ENCODE assay signal across 8 cellular contexts in the genomic region with DNA sequence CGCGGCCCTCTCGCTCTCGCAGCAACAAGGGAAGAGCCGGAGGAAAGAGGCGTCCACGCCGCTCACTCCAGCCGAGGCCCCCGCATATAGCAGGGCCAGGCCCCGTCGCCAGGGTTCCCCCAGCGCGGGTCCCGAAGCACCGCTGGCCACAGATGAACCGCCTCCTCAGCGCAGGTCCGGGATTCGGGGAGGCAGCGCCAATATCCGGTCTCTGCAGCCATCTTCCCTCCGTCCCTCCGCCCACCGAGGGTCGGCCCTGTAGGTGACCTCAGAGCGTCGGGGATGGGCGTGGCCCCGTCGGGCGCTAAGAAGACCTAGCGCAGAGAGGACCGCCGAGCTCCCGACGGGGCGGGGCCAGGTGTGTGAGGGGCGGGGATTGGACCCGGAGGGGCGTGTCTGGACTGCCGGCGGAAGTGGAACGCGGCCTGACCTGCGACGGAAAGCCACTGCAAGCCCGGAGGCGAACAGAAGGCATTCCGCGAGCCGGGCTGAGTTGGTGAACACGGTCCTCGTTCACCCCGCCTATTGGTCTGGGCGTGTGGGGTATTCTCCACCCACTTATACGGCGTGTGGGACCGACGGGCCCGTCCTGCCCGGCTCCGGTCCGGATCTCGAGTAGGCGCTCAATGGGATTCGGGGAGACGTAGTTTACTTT. TPM values are rescaled to one million over a fixed set of nuclear protein-coding genes. Genes with fewer than 3 reads are reported as not detected.
DNase-seq lines count a peak whose midpoint lies in the region; ATAC-seq, FAIRE-seq and TF ChIP-seq lines count a peak whose summit lies in the region.

No MANE protein-coding gene starts in this region.

- DNase-seq in AML-193 (lab: John Stamatoyannopoulos, UW) (peak; percentile 92 to 95), NCI-H446 treated with DMSO at 0.1 percent for 48 hours (lab: John Stamatoyannopoulos, UW) (peak; percentile 92), cerebellar nuclear complex (lab: John Stamatoyannopoulos, UW) (peak; percentile 77 to 86), keratinocyte (ENCODE audit: low read depth, low spot score) (peak; percentile 71)
- DNase-seq in activated CD4-positive, CD25-positive, alpha-beta regulatory T cell treated with anti-CD3 and anti-CD28 coated beads, Interleukin-2, amount 50 U/mL, for 72 hours = peak; percentile 99
- DNase-seq in stimulated activated CD4-positive, alpha-beta T cell treated with anti-CD3 and anti-CD28 coated beads, Interleukin-12 subunit alpha, Interleukin-12 subunit beta, amount 100 ng/mL, for 48 hours (ENCODE audit: low read depth in 2 of 3, low spot score in 1 of 3) = peak; percentile 98 to 100 (median 98)

- H2AFZ ChIP-seq in keratinocyte (ENCODE audit: control insufficient read depth, low read length) = peak overlapping the region; percentile 94

- TF ChIP-seq POLR2A in GM19099 (IDR thresholded peaks at IDR 0.05; ENCODE audit: extremely low read depth, insufficient read length, low read depth) = peak; percentile 97

- TF ChIP-seq CTCF in keratinocyte (optimal IDR thresholded peaks at IDR 0.05 in 1 of 3, IDR thresholded peaks at IDR 0.05 in 1 of 3, conservative IDR thresholded peaks at IDR 0.05 in 1 of 3; ENCODE audit: extremely low read depth in 1 of 3, insufficient read depth in 2 of 3, low read length in 3 of 3) = no peak

- dilution Hi-C loops in keratinocyte (cut with MboI; ENCODE audit: extremely low pct_ligation_motif_present, low sequenced_read_pairs) = no loop called here

- peaks cover 8% of the 10 kb centered on the region for H3K9me3 ChIP-seq in keratinocyte (ENCODE audit: control insufficient read depth, low read depth, low read length)

- H3K27me3 ChIP-seq in keratinocyte (ENCODE audit: control insufficient read depth, extremely low read depth, insufficient read depth, low read length) = no peaks in the 10 kb centered on the region

- no peaks in the 10 kb centered on the region for H3K9me1 ChIP-seq in keratinocyte (ENCODE audit: control insufficient read depth, extremely low read depth, insufficient read depth, low read length)

- H3K4me1 ChIP-seq in keratinocyte (ENCODE audit: control insufficient read depth, extremely low read depth, insufficient read depth, low read length) = no peaks in the 10 kb centered on the region

- peak; percentile 94 for ATAC-seq in HG03378 (IDR thresholded peaks at IDR 0.05; ENCODE audit: unreplicated experiment)

- H3K36me3 ChIP-seq in keratinocyte (ENCODE audit: control insufficient read depth in 2 of 2, extremely low read depth in 1 of 2, insufficient read depth in 2 of 2, low read length in 2 of 2) = peaks cover 0 to 7% of the 10 kb centered on the region in 2 experiments

- H3K9ac ChIP-seq in keratinocyte (ENCODE audit: control insufficient read depth, extremely low read depth, insufficient read depth, low read length) = peak overlapping the region; percentile 76

- H3K4me3 ChIP-seq in keratinocyte (ENCODE audit: control insufficient read depth in 2 of 3, extremely low read depth in 1 of 3, insufficient read depth in 2 of 3, low read depth in 1 of 3, low read length in 3 of 3) = peak overlapping the region; percentile 86 to 96 (median 89)

- H4K20me1 ChIP-seq in keratinocyte (ENCODE audit: control insufficient read depth, extremely low read depth, insufficient read depth, low read length) = no peaks in the 10 kb centered on the region

- H3K79me2 ChIP-seq in keratinocyte (ENCODE audit: control insufficient read depth, insufficient read depth, low read length) = peaks cover 27% of the 10 kb centered on the region

- peak; percentile 55 for FAIRE-seq in keratinocyte (lab: Jason Lieb, UNC)

- peak overlapping the region; percentile 78 for H3K27ac ChIP-seq in keratinocyte (ENCODE audit: control insufficient read depth, insufficient read depth, low read length)

- peak overlapping the region; percentile 73 for H3K4me2 ChIP-seq in keratinocyte (ENCODE audit: control insufficient read depth, extremely low read depth, insufficient read depth, low read depth, low read length)

RNA-seq across cellular contexts. Expression of a gene that starts 26.8 kb away (rescaled TPM):
- 23.6 to 35.5 TPM (median 33.8 TPM) in 3 replicates for polyA plus RNA-seq in keratinocyte
- 1.8 TPM for polyA plus RNA-seq in keratinocyte (2011; ENCODE audit: low read depth)
- polyA plus RNA-seq in keratinocyte (2011; cell fraction: cytosol; rRNA removed) = 26.0 and 28.6 TPM in 2 replicates
- 13.6 and 14.6 TPM in 2 replicates for polyA plus RNA-seq in keratinocyte (2011; cell fraction: nucleus; rRNA removed)
- polyA plus RNA-seq in keratinocyte (2012; ENCODE audit: low replicate concordance) = 18.4 and 31.2 TPM in 2 replicates
- 1.0 to 12.1 TPM (median 6.8 TPM) in 3 replicates for polyA minus RNA-seq in keratinocyte
- polyA minus RNA-seq in keratinocyte (2011; cell fraction: cytosol; rRNA and poly(A)+ RNA removed) = 26.1 TPM
- polyA minus RNA-seq in keratinocyte (2011; cell fraction: nucleus; rRNA and poly(A)+ RNA removed) = 4.3 and 8.8 TPM in 2 replicates

RNA-seq across cellular contexts. Expression of a gene that starts 47.4 kb away (rescaled TPM):
- 0.10 to 0.23 TPM in 2 of 3 replicates, not detected in the other for polyA plus RNA-seq in keratinocyte
- not detected for polyA plus RNA-seq in keratinocyte (2011; ENCODE audit: low read depth)
- 0.23 TPM in 1 of 2 replicates, not detected in the other for polyA plus RNA-seq in keratinocyte (2011; cell fraction: cytosol; rRNA removed)
- polyA plus RNA-seq in keratinocyte (2011; cell fraction: nucleus; rRNA removed) = 0.35 and 0.55 TPM in 2 replicates
- not detected in 2 replicates for polyA plus RNA-seq in keratinocyte (2012; ENCODE audit: low replicate concordance)
- polyA minus RNA-seq in keratinocyte = not detected in 3 replicates
- polyA minus RNA-seq in keratinocyte (2011; cell fraction: cytosol; rRNA and poly(A)+ RNA removed) = not detected
- polyA minus RNA-seq in keratinocyte (2011; cell fraction: nucleus; rRNA and poly(A)+ RNA removed) = not detected in 2 replicates

Comparison
In these comparisons a context has a peak if more than half of its experiments do, and no peak if none do; other contexts are left out.
1. Peak in every context shown above with its lines: DNase-seq, ATAC-seq, H3K4me3 ChIP-seq and H3K27ac ChIP-seq.